18 cellular contexts compared by ENCODE assay signal in genomic region chrX:16999275-16999674, GRCh38. TPM values are rescaled to one million over a fixed set of nuclear protein-coding genes. Genes with fewer than 3 reads are reported as not detected.
"Had no signal": no experiment of that assay in that cellular context is flagged by ENCODE, and none has a peak within 500 bp of the region (broad histone marks: within the 10 kb centered on the region; RNA-seq: fewer than 3 reads in every experiment).

No MANE protein-coding gene starts in this region.

- ATAC-seq: activated CD8-positive, alpha-beta T cell treated with anti-CD3 and anti-CD28 coated beads for 36 hours; activated naive CD8-positive, alpha-beta T cell treated with anti-CD3 and anti-CD28 coated beads, Interleukin-2, amount 50 U/mL, for 24 hours; activated T-cell treated with anti-CD3 and anti-CD28 coated beads, Interleukin-2, amount 50 U/mL, for 4 hours; left lobe of liver; sciatic nerve; stimulated activated effector memory CD8-positive, alpha-beta T cell treated with anti-CD3 and anti-CD28 coated beads, Interleukin-12 subunit alpha, Interleukin-12 subunit beta, amount 100 ng/mL, for 72 hours had no signal

- H3K9me3 ChIP-seq: stomach, upper lobe of left lung had no signal

- H3K4me3 ChIP-seq: lung, stomach, upper lobe of left lung had no signal

- DNase-seq: activated CD4-positive, alpha-beta T cell treated with anti-CD3 and anti-CD28 coated beads, Interleukin-2, amount 10 ng/mL, durations not matched to agents 24 days and 14 days; activated CD4-positive, CD25-positive, alpha-beta regulatory T cell; activated CD8-positive, alpha-beta T cell treated with anti-CD3 and anti-CD28 coated beads for 36 hours; activated naive CD4-positive, alpha-beta T cell treated with anti-CD3 and anti-CD28 coated beads for 36 hours; activated naive CD8-positive, alpha-beta T cell treated with anti-CD3 and anti-CD28 coated beads, Interleukin-2, amount 50 U/mL, for 24 hours; activated T-cell treated with anti-CD3 and anti-CD28 coated beads, Interleukin-2, amount 50 U/mL, for 4 hours; brain microvascular endothelial cell; foreskin melanocyte; kidney; stimulated activated CD4-positive, alpha-beta T cell treated with anti-CD3 and anti-CD28 coated beads, Interleukin-4, amount 100 ng/mL, for 24 hours; stomach; T-helper 1 cell; T1000 had no signal

- H3K36me3 ChIP-seq: brain microvascular endothelial cell, stomach, upper lobe of left lung had no signal

- H3K27me3 ChIP-seq: stomach, upper lobe of left lung had no signal

RNA-seq across cellular contexts. Expression of gene REPS2, which starts 52.8 kb away (rescaled TPM):
- total RNA-seq: activated CD4-positive, alpha-beta T cell treated with anti-CD3 and anti-CD28 coated beads, Interleukin-2, amount 10 ng/mL, durations not matched to agents 24 days and 14 days; activated CD8-positive, alpha-beta T cell treated with anti-CD3 and anti-CD28 coated beads for 36 hours; activated naive CD4-positive, alpha-beta T cell treated with anti-CD3 and anti-CD28 coated beads for 36 hours had no signal
